In genomic region chr15:41024141-41024540, GRCh38 we compare ENCODE assay signal across 13 cellular contexts.
DNase-seq lines count a peak whose midpoint lies in the region; ATAC-seq, FAIRE-seq and TF ChIP-seq lines count a peak whose summit lies in the region.
"Had no signal": no experiment of that assay in that cellular context is flagged by ENCODE, and none has a peak within 500 bp of the region (broad histone marks: within the 10 kb centered on the region; RNA-seq: fewer than 3 reads in every experiment).

No MANE protein-coding gene starts in this region.

- no peak for TF ChIP-seq EP300 in upper lobe of left lung (IDR thresholded peaks at IDR 0.05)

- H3K4me1 Mint-ChIP-seq in endothelial cell (ENCODE audit: unreplicated experiment): peaks cover 34% of the 10 kb centered on the region
- H3K4me1 Mint-ChIP-seq: naive B cell; stimulated activated effector memory CD8-positive, alpha-beta T cell treated with anti-CD3 and anti-CD28 coated beads, Interleukin-12 subunit alpha, Interleukin-12 subunit beta, amount 100 ng/mL, for 72 hours had no signal

- H3K4me3 Mint-ChIP-seq in endothelial cell (ENCODE audit: unreplicated experiment): no peak overlapping the region
- H3K4me3 Mint-ChIP-seq: naive B cell; stimulated activated effector memory CD8-positive, alpha-beta T cell treated with anti-CD3 and anti-CD28 coated beads, Interleukin-12 subunit alpha, Interleukin-12 subunit beta, amount 100 ng/mL, for 72 hours had no signal

- DNase-seq in HS-5 (ENCODE audit: low read depth): peak; percentile 43
- no peak for DNase-seq in endothelial cell (ENCODE audit: low spot score)
- DNase-seq in upper lobe of left lung: no peak
- no peak for DNase-seq in HAP-1 (ENCODE audit: low spot score in 2 of 2)
- DNase-seq in frontal cortex (ENCODE audit: low spot score in 2 of 2): no peak
- DNase-seq: naive B cell; PC-9; stimulated activated CD4-positive, alpha-beta T cell treated with anti-CD3 and anti-CD28 coated beads, Interleukin-1b, Interleukin-23, amount 100 ng/mL, for 48 hours; T-helper 9 cell had no signal

- in situ Hi-C loops in HAP-1 (cut with MboI; ENCODE audit: low sequenced_read_pairs): loop anchor here (10.0 kb wide), 1 partner anchor 119 kb away; no protein-coding TSS in a partner anchor

- H3K9me3 ChIP-seq in muscle layer of colon (ENCODE audit: low read length) (no peaks in the 10 kb centered on the region), upper lobe of left lung (no peaks in the 10 kb centered on the region), HAP-1 (no peaks in the 10 kb centered on the region)
- H3K9me3 ChIP-seq: adrenal gland had no signal

- ATAC-seq in upper lobe of left lung (ENCODE audit: low FRiP score in 2 of 2): peak; percentile 37 to 79
- no peak for ATAC-seq in HG02973 (IDR thresholded peaks at IDR 0.05; ENCODE audit: unreplicated experiment)
- ATAC-seq: stimulated activated effector memory CD8-positive, alpha-beta T cell treated with anti-CD3 and anti-CD28 coated beads, Interleukin-12 subunit alpha, Interleukin-12 subunit beta, amount 100 ng/mL, for 72 hours had no signal

- no peak for TF ChIP-seq POLR2A in upper lobe of left lung (IDR thresholded peaks at IDR 0.05)

- peaks cover 7% of the 10 kb centered on the region for H3K27me3 Mint-ChIP-seq in endothelial cell (ENCODE audit: unreplicated experiment)
- H3K27me3 Mint-ChIP-seq: naive B cell had no signal

- TF ChIP-seq CTCF in endothelial cell (IDR thresholded peaks at IDR 0.05; ENCODE audit: unreplicated experiment) (no peak), upper lobe of left lung (IDR thresholded peaks at IDR 0.05) (no peak)

- no peaks in the 10 kb centered on the region for H3K27me3 ChIP-seq in muscle layer of colon (ENCODE audit: control insufficient read depth in 1 of 2, insufficient read depth in 2 of 2, low read length in 2 of 2)
- H3K27me3 ChIP-seq in upper lobe of left lung: no peaks in the 10 kb centered on the region
- H3K27me3 ChIP-seq in HAP-1 (ENCODE audit: low read depth): no peaks in the 10 kb centered on the region
- H3K27me3 ChIP-seq: adrenal gland had no signal

- H3K4me1 ChIP-seq in muscle layer of colon (ENCODE audit: insufficient read depth, low read length) (peaks cover 14% of the 10 kb centered on the region), upper lobe of left lung (peaks cover 19 to 40% (median 22%) of the 10 kb centered on the region in 4 donors), HAP-1 (no peaks in the 10 kb centered on the region)

- no peaks in the 10 kb centered on the region for H3K9me3 Mint-ChIP-seq in endothelial cell (ENCODE audit: unreplicated experiment)
- H3K9me3 Mint-ChIP-seq: naive B cell; stimulated activated effector memory CD8-positive, alpha-beta T cell treated with anti-CD3 and anti-CD28 coated beads, Interleukin-12 subunit alpha, Interleukin-12 subunit beta, amount 100 ng/mL, for 72 hours had no signal

- H3K27ac ChIP-seq in muscle layer of colon (ENCODE audit: low read depth, low read length) (peak overlapping the region; percentile 25), upper lobe of left lung (peak overlapping the region; percentile 21 to 49 (median 38))
- H3K27ac ChIP-seq: PC-9 had no signal

- no peak for FAIRE-seq in frontal cortex (lab: Jason Lieb, UNC)

- peak overlapping the region; percentile 13 for H3K9ac ChIP-seq in muscle layer of colon (ENCODE audit: low read length)

- H3K36me3 Mint-ChIP-seq in endothelial cell (ENCODE audit: low read depth, unreplicated experiment): peaks cover 14% of the 10 kb centered on the region

- peaks cover 24% of the 10 kb centered on the region for H3K36me3 ChIP-seq in muscle layer of colon (ENCODE audit: insufficient read depth, low read length)
- peaks cover 0 to 41% (median 9%) of the 10 kb centered on the region in 4 donors for H3K36me3 ChIP-seq in upper lobe of left lung
- peaks cover 48% of the 10 kb centered on the region for H3K36me3 ChIP-seq in HAP-1 (replicated peaks)

- peak overlapping the region; percentile 32 for H3K27ac Mint-ChIP-seq in endothelial cell (ENCODE audit: unreplicated experiment)

- no peak overlapping the region for H3K4me3 ChIP-seq in muscle layer of colon (ENCODE audit: low read depth in 1 of 2, low read length in 2 of 2)
- no peak overlapping the region for H3K4me3 ChIP-seq in upper lobe of left lung
- H3K4me3 ChIP-seq in HAP-1: no peak overlapping the region
- H3K4me3 ChIP-seq: adrenal gland, PC-9 had no signal

- WGBS in upper lobe of left lung, 2 donors: 46 to 58% methylated on average over 4 of the region's 4 CpGs
